Comparison of ENCODE assay signal across 15 cellular contexts in genomic region chr16:72819345-72819744, GRCh38.
DNase-seq lines count a peak whose midpoint lies in the region; ATAC-seq and TF ChIP-seq lines count a peak whose summit lies in the region.
"Had no signal": no experiment of that assay in that cellular context is flagged by ENCODE, and none has a peak within 500 bp of the region (broad histone marks: within the 10 kb centered on the region; RNA-seq: fewer than 3 reads in every experiment).

No MANE protein-coding gene starts in this region.

- H2AK5ac ChIP-seq in neuronal stem cell (ENCODE audit: low read depth, low read length) = no peak overlapping the region

- DNase-seq in AG08395 (ENCODE audit: low spot score) = peak; percentile 56
- peak; percentile 53 for DNase-seq in HT1080 (ENCODE audit: low read depth)
- DNase-seq in brain microvascular endothelial cell = peak; percentile 25
- DNase-seq in kidney tubule cell (ENCODE audit: low spot score) = peak; percentile 92
- DNase-seq in neuronal stem cell (ENCODE audit: low spot score) = no peak
- no peak for DNase-seq in NCI-H524 treated with DMSO at 0.1 percent for 48 hours (lab: John Stamatoyannopoulos, UW)
- DNase-seq in Right ventricle myocardium inferior (ENCODE audit: missing footprints) = no peak
- DNase-seq: activated CD4-positive, alpha-beta T cell treated with anti-CD3 and anti-CD28 coated beads, Interleukin-2, amount 50 U/mL, for 48 hours; activated naive CD8-positive, alpha-beta T cell treated with anti-CD3 and anti-CD28 coated beads, Interleukin-2, amount 50 U/mL, for 24 hours; activated T-cell treated with anti-CD3 and anti-CD28 coated beads, Interleukin-2, amount 50 U/mL, for 72 hours; foreskin melanocyte; NCI-H774; Right ventricle myocardium superior; stimulated activated naive CD8-positive, alpha-beta T cell treated with anti-CD3 and anti-CD28 coated beads, Interleukin-15, Interleukin-2, amounts not matched to agents 100 U/mL and 50 U/mL, for 24 hours had no signal

- TF ChIP-seq CTCF in brain microvascular endothelial cell (IDR thresholded peaks at IDR 0.05; ENCODE audit: low read depth, low read length, missing control alignments) = no peak

- WGBS in neuronal stem cell (ENCODE audit: extremely low coverage in 2 of 2, insufficient read length in 2 of 2, insufficient replicate concordance in 1 of 2), 2 donors = no CpG with 5 or more reads among the region's 6 CpGs

- H2BK120ac ChIP-seq in neuronal stem cell (ENCODE audit: low read depth, low read length) = no peak overlapping the region

- H3K9me3 ChIP-seq in neuronal stem cell (replicated peaks in 1 of 2; ENCODE audit: control insufficient read depth in 2 of 2, insufficient read depth in 1 of 2, low read depth in 1 of 2, low read length in 2 of 2) = no peaks in the 10 kb centered on the region

- H3K23ac ChIP-seq in neuronal stem cell (ENCODE audit: low read depth, low read length, poor library complexity) = no peak overlapping the region

- no peak overlapping the region for H4K8ac ChIP-seq in neuronal stem cell (ENCODE audit: low read depth, low read length)

- H3K27ac ChIP-seq in brain microvascular endothelial cell = no peak overlapping the region
- no peak overlapping the region for H3K27ac ChIP-seq in neuronal stem cell (replicated peaks; ENCODE audit: low read length)

- no peak overlapping the region for H2BK15ac ChIP-seq in neuronal stem cell (ENCODE audit: low read length)

- no peak overlapping the region for H3K9ac ChIP-seq in neuronal stem cell (ENCODE audit: low read depth, low read length, poor library complexity)

- no peak overlapping the region for H3K4me3 ChIP-seq in brain microvascular endothelial cell (ENCODE audit: low read depth, low read length)
- no peak overlapping the region for H3K4me3 ChIP-seq in neuronal stem cell (ENCODE audit: low read length in 2 of 2)

- intact Hi-C loops in Right ventricle myocardium inferior (cut with DNase I) = loop anchor here (5.0 kb wide), 1 partner anchor 493 kb away; no protein-coding TSS in a partner anchor

- H3K27me3 ChIP-seq in brain microvascular endothelial cell (replicated peaks) (no peaks in the 10 kb centered on the region), neuronal stem cell (ENCODE audit: control insufficient read depth in 3 of 3, insufficient read depth in 3 of 3, low read depth in 1 of 3, low read length in 3 of 3) (no peaks in the 10 kb centered on the region)

- no peak overlapping the region for H2BK12ac ChIP-seq in neuronal stem cell (ENCODE audit: low read length)

- H3K4me1 ChIP-seq in neuronal stem cell (ENCODE audit: control insufficient read depth in 2 of 2, insufficient read depth in 1 of 2, low read depth in 1 of 2, low read length in 2 of 2) = peaks cover 3 to 4% of the 10 kb centered on the region in 2 donors

- H3K4me2 ChIP-seq in neuronal stem cell (ENCODE audit: insufficient read depth, low read length, poor library complexity, severe bottlenecking) = no peak overlapping the region

- in situ Hi-C loops in brain microvascular endothelial cell (cut with HindIII; ENCODE audit: low pct_ligation_motif_present, low sequenced_read_pairs) = no loop called here

- H3K79me1 ChIP-seq in neuronal stem cell (ENCODE audit: low read depth, low read length) = no peaks in the 10 kb centered on the region

- H2BK5ac ChIP-seq in neuronal stem cell (ENCODE audit: low read length) = no peak overlapping the region

- H3K36me3 ChIP-seq in brain microvascular endothelial cell (replicated peaks) (no peaks in the 10 kb centered on the region), neuronal stem cell (replicated peaks in 1 of 2; ENCODE audit: control insufficient read depth in 2 of 2, insufficient read depth in 2 of 2, low read length in 2 of 2) (peaks cover 0 to 53% of the 10 kb centered on the region in 2 donors)

- H4K91ac ChIP-seq in neuronal stem cell (ENCODE audit: low read depth, low read length, poor library complexity) = no peak overlapping the region

- H3K14ac ChIP-seq in neuronal stem cell (ENCODE audit: low read length) = no peak overlapping the region

- ATAC-seq in HG02610 (IDR thresholded peaks at IDR 0.05; ENCODE audit: unreplicated experiment) = no peak
- ATAC-seq in Right ventricle myocardium inferior = no peak
- ATAC-seq: activated naive CD8-positive, alpha-beta T cell treated with anti-CD3 and anti-CD28 coated beads, Interleukin-2, amount 50 U/mL, for 24 hours; activated T-cell treated with anti-CD3 and anti-CD28 coated beads, Interleukin-2, amount 50 U/mL, for 72 hours; stimulated activated naive CD8-positive, alpha-beta T cell treated with anti-CD3 and anti-CD28 coated beads, Interleukin-15, Interleukin-2, amounts not matched to agents 100 U/mL and 50 U/mL, for 24 hours had no signal

- no peak overlapping the region for H3K18ac ChIP-seq in neuronal stem cell (ENCODE audit: low read length)

- H2AFZ ChIP-seq in neuronal stem cell (ENCODE audit: low read length) = no peak overlapping the region

- no peak overlapping the region for H3K4ac ChIP-seq in neuronal stem cell (ENCODE audit: low read length)

Comparison
In these comparisons a context has a peak if more than half of its experiments do, and no peak if none do; other contexts are left out.
1. DNase-seq: peak in AG08395 (single experiment), HT1080 (single experiment), brain microvascular endothelial cell (single experiment) and kidney tubule cell (single experiment); none in neuronal stem cell (single experiment), NCI-H524 treated with DMSO at 0.1 percent for 48 hours (single experiment) and Right ventricle myocardium inferior (single experiment).